In the genomic region with DNA sequence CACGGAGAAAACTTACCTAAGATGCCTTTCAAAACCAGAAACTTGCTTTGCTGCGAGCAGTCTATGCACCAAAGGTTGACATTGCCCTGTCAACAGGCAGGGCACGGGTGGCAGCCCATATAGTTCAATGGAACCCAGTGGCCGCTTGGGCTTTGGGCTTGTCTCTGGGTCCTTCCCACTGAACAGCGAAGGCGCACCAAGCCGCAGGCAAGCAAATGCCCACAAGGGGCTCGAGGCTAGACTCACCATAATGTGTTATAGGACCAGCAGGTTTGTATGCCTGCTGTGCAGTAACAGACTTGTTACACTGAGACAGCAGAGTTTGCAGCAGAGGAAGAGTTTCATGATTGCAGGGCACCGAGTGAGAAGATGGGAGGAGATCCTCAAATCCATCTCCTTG, we compare ENCODE assay signal across 15 cellular contexts. TPM values are rescaled to one million over a fixed set of nuclear protein-coding genes. Genes with fewer than 3 reads are reported as not detected.
A peak's percentile ranks its signal among the peaks of the same experiment; 100 is the strongest.
DNase-seq lines count a peak whose midpoint lies in the region; ATAC-seq and TF ChIP-seq lines count a peak whose summit lies in the region.
"Had no signal": no experiment of that assay in that cellular context is flagged by ENCODE, and none has a peak within 500 bp of the region (broad histone marks: within the 10 kb centered on the region; RNA-seq: fewer than 3 reads in every experiment).

No MANE protein-coding gene starts in this region.

- H3K36me3 ChIP-seq in lower lobe of right lung = no peaks in the 10 kb centered on the region
- H3K36me3 ChIP-seq: left lung, prostate gland, stomach had no signal

- H3K36me3 Mint-ChIP-seq in WTC11 (peaks cover 17% of the 10 kb centered on the region), progenitor cell of endocrine pancreas (ENCODE audit: insufficient read depth) (no peaks in the 10 kb centered on the region), nephron progenitor cell (ENCODE audit: low read depth) (no peaks in the 10 kb centered on the region)
- H3K36me3 Mint-ChIP-seq: T-cell had no signal

- ATAC-seq in WTC11 (peak; percentile 83), lower lobe of right lung (no peak)
- ATAC-seq: left lung, T-cell had no signal

- H3K27me3 Mint-ChIP-seq in WTC11 (ENCODE audit: low read depth) = no peaks in the 10 kb centered on the region
- no peaks in the 10 kb centered on the region for H3K27me3 Mint-ChIP-seq in progenitor cell of endocrine pancreas
- peaks cover 3% of the 10 kb centered on the region for H3K27me3 Mint-ChIP-seq in nephron progenitor cell (ENCODE audit: low read depth, poor library complexity)
- H3K27me3 Mint-ChIP-seq: T-cell had no signal

- 0 out of 2 replicates have a peak overlapping the region, but pooled peaks have one; percentile 16 for H3K27ac Mint-ChIP-seq in WTC11
- no peak overlapping the region for H3K27ac Mint-ChIP-seq in progenitor cell of endocrine pancreas
- H3K27ac Mint-ChIP-seq in nephron progenitor cell = no peak overlapping the region

- H3K27me3 ChIP-seq in lower lobe of right lung (ENCODE audit: low read depth) = no peaks in the 10 kb centered on the region
- H3K27me3 ChIP-seq: left lung, stomach had no signal

- no peak for TF ChIP-seq CTCF in WTC11 (IDR thresholded peaks at IDR 0.05)
- peak; percentile 11 for TF ChIP-seq CTCF in progenitor cell of endocrine pancreas (IDR thresholded peaks at IDR 0.05; ENCODE audit: unreplicated experiment)
- TF ChIP-seq CTCF in lower lobe of right lung (IDR thresholded peaks at IDR 0.05) = no peak
- TF ChIP-seq CTCF in nephron progenitor cell (IDR thresholded peaks at IDR 0.05) = no peak

- H3K4me3 Mint-ChIP-seq in WTC11 (no peak overlapping the region), progenitor cell of endocrine pancreas (ENCODE audit: low read depth) (no peak overlapping the region), nephron progenitor cell (no peak overlapping the region)

- no peak overlapping the region for H3K4me3 ChIP-seq in lower lobe of right lung
- H3K4me3 ChIP-seq: left lung, prostate gland, stomach had no signal

- intact Hi-C loops in lower lobe of right lung (cut with DNase I) = no loop called here

- CTCF ChIA-PET in WTC11 (lab: Charles Lee) = no interaction called here

- POLR2A ChIA-PET in WTC11 (lab: Charles Lee) = no interaction called here

- peaks cover 5% of the 10 kb centered on the region; the same call in 1 of the 2 replicates for H3K4me1 Mint-ChIP-seq in WTC11
- no peaks in the 10 kb centered on the region for H3K4me1 Mint-ChIP-seq in progenitor cell of endocrine pancreas (ENCODE audit: low read depth)
- H3K4me1 Mint-ChIP-seq in nephron progenitor cell = peaks cover 12% of the 10 kb centered on the region

- peak; percentile 57 for DNase-seq in activated CD8-positive, alpha-beta memory T cell treated with anti-CD3 and anti-CD28 coated beads, Interleukin-2, amount 50 U/mL, for 48 hours
- no peak for DNase-seq in activated CD8-positive, alpha-beta memory T cell treated with anti-CD3 and anti-CD28 coated beads for 24 hours
- DNase-seq in WTC11 (ENCODE audit: low spot score) = peak; percentile 48
- no peak for DNase-seq in progenitor cell of endocrine pancreas (ENCODE audit: low spot score, unreplicated experiment)
- DNase-seq in lower lobe of right lung = no peak
- DNase-seq in nephron progenitor cell = no peak
- DNase-seq: activated CD4-positive, alpha-beta T cell treated with anti-CD3 and anti-CD28 coated beads for 1 hour; COR-L47; left lung; NCI-H2081; NCI-H748 treated with DMSO at 0.1 percent for 48 hours; stomach; T-cell had no signal

- H3K27ac ChIP-seq in lower lobe of right lung = no peak overlapping the region
- H3K27ac ChIP-seq: left lung, prostate gland, stomach had no signal

- H3K9me3 ChIP-seq in lower lobe of right lung = no peaks in the 10 kb centered on the region
- H3K9me3 ChIP-seq: left lung, prostate gland, stomach had no signal

- H3K4me1 ChIP-seq in lower lobe of right lung = no peaks in the 10 kb centered on the region
- H3K4me1 ChIP-seq: left lung, prostate gland, stomach had no signal

- H3K9me3 Mint-ChIP-seq in WTC11 (no peaks in the 10 kb centered on the region), progenitor cell of endocrine pancreas (ENCODE audit: low read depth) (no peaks in the 10 kb centered on the region), nephron progenitor cell (no peaks in the 10 kb centered on the region)
- H3K9me3 Mint-ChIP-seq: T-cell had no signal

TF ChIP-seq in WTC11, 78 proteins besides CTCF, POLR2A, EP300 and RAD21:
- TF ChIP-seq JAZF1 (CRISPR knock-in tag; IDR thresholded peaks at IDR 0.05) (no peak), NR2C2 (CRISPR knock-in tag; IDR thresholded peaks at IDR 0.05) (no peak), FOXK1 (CRISPR knock-in tag; IDR thresholded peaks at IDR 0.05) (no peak), GTF2I (CRISPR knock-in tag; conservative IDR thresholded peaks at IDR 0.05) (no peak), GRHL2 (CRISPR knock-in tag; IDR thresholded peaks at IDR 0.05; ENCODE audit: insufficient replicate concordance, severe bottlenecking) (no peak), ZNF263 (CRISPR knock-in tag; IDR thresholded peaks at IDR 0.05; ENCODE audit: low read depth) (no peak)
- TF ChIP-seq, protein P1, sequence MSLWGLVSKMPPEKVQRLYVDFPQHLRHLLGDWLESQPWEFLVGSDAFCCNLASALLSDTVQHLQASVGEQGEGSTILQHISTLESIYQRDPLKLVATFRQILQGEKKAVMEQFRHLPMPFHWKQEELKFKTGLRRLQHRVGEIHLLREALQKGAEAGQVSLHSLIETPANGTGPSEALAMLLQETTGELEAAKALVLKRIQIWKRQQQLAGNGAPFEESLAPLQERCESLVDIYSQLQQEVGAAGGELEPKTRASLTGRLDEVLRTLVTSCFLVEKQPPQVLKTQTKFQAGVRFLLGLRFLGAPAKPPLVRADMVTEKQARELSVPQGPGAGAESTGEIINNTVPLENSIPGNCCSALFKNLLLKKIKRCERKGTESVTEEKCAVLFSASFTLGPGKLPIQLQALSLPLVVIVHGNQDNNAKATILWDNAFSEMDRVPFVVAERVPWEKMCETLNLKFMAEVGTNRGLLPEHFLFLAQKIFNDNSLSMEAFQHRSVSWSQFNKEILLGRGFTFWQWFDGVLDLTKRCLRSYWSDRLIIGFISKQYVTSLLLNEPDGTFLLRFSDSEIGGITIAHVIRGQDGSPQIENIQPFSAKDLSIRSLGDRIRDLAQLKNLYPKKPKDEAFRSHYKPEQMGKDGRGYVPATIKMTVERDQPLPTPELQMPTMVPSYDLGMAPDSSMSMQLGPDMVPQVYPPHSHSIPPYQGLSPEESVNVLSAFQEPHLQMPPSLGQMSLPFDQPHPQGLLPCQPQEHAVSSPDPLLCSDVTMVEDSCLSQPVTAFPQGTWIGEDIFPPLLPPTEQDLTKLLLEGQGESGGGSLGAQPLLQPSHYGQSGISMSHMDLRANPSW (CRISPR knock-in tag; conservative IDR thresholded peaks at IDR 0.05; ENCODE audit: low read depth) = no peak

RNA-seq across cellular contexts. Expression of a gene that starts 20.3 kb away (rescaled TPM):
- total RNA-seq in WTC11 (2021) (1.0 to 1.9 TPM (median 1.5 TPM) in 3 replicates), progenitor cell of endocrine pancreas (not detected in 2 replicates), lower lobe of right lung (213 TPM)
- total RNA-seq: HT1080 had no signal

RNA-seq across cellular contexts. Expression of a gene that starts 24.1 kb away (rescaled TPM):
- 34.4 to 38.1 TPM (median 35.0 TPM) in 3 replicates for total RNA-seq in WTC11 (2021)
- 16.1 and 18.1 TPM in 2 replicates for total RNA-seq in progenitor cell of endocrine pancreas
- 1.4 TPM for total RNA-seq in lower lobe of right lung

RNA-seq across cellular contexts. Expression of a gene that starts 24.9 kb away (rescaled TPM):
- total RNA-seq in WTC11 (2021) (49.6 to 57.9 TPM (median 49.9 TPM) in 3 replicates), progenitor cell of endocrine pancreas (53.5 and 55.3 TPM in 2 replicates), lower lobe of right lung (36.7 TPM)

RNA-seq across cellular contexts. Expression of a gene that starts 56.4 kb away (rescaled TPM):
- 26.5 to 34.4 TPM (median 32.8 TPM) in 3 replicates for total RNA-seq in WTC11 (2021)
- total RNA-seq in progenitor cell of endocrine pancreas = 28.8 and 33.7 TPM in 2 replicates
- total RNA-seq in lower lobe of right lung = 36.4 TPM

Comparison
In these comparisons a context has a peak if more than half of its experiments do, and no peak if none do; other contexts are left out.
1. DNase-seq: peak in activated CD8-positive, alpha-beta memory T cell treated with anti-CD3 and anti-CD28 coated beads, Interleukin-2, amount 50 U/mL, for 48 hours (single experiment) and WTC11 (single experiment); none in activated CD8-positive, alpha-beta memory T cell treated with anti-CD3 and anti-CD28 coated beads for 24 hours (single experiment), progenitor cell of endocrine pancreas (single experiment), lower lobe of right lung (single experiment) and nephron progenitor cell (single experiment).
2. RNA of a gene that starts 20.3 kb away (total RNA-seq): 213 TPM in lower lobe of right lung (single experiment); 1.0 to 1.9 TPM in WTC11 and not detected in progenitor cell of endocrine pancreas; every median in the first group is over 10 times any median in the second.